In genomic region chr2:168392797-168393196, GRCh38 we compare ENCODE assay signal across 33 cellular contexts.
"Had no signal": no experiment of that assay in that cellular context is flagged by ENCODE, and none has a peak within 500 bp of the region (broad histone marks: within the 10 kb centered on the region; RNA-seq: fewer than 3 reads in every experiment).

No MANE protein-coding gene starts in this region.

- H3K36me3 ChIP-seq: adrenal gland, brain microvascular endothelial cell, breast epithelium had no signal

- H3K27me3 ChIP-seq: adrenal gland, body of pancreas, brain microvascular endothelial cell, breast epithelium had no signal

- H3K27ac ChIP-seq: adrenal gland, body of pancreas, brain microvascular endothelial cell, breast epithelium, VCaP had no signal

- ATAC-seq: activated CD8-positive, alpha-beta T cell treated with anti-CD3 and anti-CD28 coated beads for 36 hours; activated naive CD4-positive, alpha-beta T cell treated with anti-CD3 and anti-CD28 coated beads, Interleukin-2, amount 50 U/mL, for 72 hours; activated T-cell treated with anti-CD3 and anti-CD28 coated beads, Interleukin-2, amount 50 U/mL, for 4 hours; activated T-cell treated with anti-CD3 and anti-CD28 coated beads, Interleukin-2, amount 50 U/mL, for 72 hours; activated T-helper 17 cell treated with anti-CD3 and anti-CD28 coated beads, Interleukin-2, amount 50 U/mL, for 72 hours; body of pancreas had no signal

- H3K4me1 ChIP-seq: adrenal gland, body of pancreas, breast epithelium had no signal

- H3K4me3 ChIP-seq: adrenal gland, body of pancreas, breast epithelium had no signal

- FAIRE-seq: astrocyte, TTC549 had no signal

- H3K9me3 ChIP-seq: adrenal gland, body of pancreas, breast epithelium had no signal

- DNase-seq: activated B cell treated with CpG ODN at 0.5 μM for 24 hours; activated CD4-positive, alpha-beta memory T cell treated with anti-CD3 and anti-CD28 coated beads for 36 hours; activated CD4-positive, alpha-beta T cell treated with anti-CD3 and anti-CD28 coated beads for 4 hours; activated CD4-positive, alpha-beta T cell treated with anti-CD3 and anti-CD28 coated beads, Interleukin-2, amount 10 ng/mL, durations not matched to agents 24 days and 14 days; activated CD4-positive, alpha-beta T cell treated with anti-CD3 and anti-CD28 coated beads, Interleukin-2, amount 50 U/mL, for 1 hour; activated CD4-positive, alpha-beta T cell treated with anti-CD3 and anti-CD28 coated beads, Interleukin-2, amount 50 U/mL, for 4 hours; activated CD4-positive, CD25-positive, alpha-beta regulatory T cell treated with anti-CD3 and anti-CD28 coated beads, Interleukin-2, amount 50 U/mL, for 72 hours; activated CD8-positive, alpha-beta memory T cell treated with anti-CD3 and anti-CD28 coated beads, Interleukin-2, amount 50 U/mL, for 4 hours; activated CD8-positive, alpha-beta T cell treated with anti-CD3 and anti-CD28 coated beads for 36 hours; activated effector memory CD4-positive, alpha-beta T cell treated with anti-CD3 and anti-CD28 coated beads, Interleukin-2, amount 50 U/mL, for 16 hours; activated gamma-delta T cell treated with Interleukin-2 at 50 U/mL for 16 hours; activated naive CD4-positive, alpha-beta T cell; activated naive CD4-positive, alpha-beta T cell treated with anti-CD3 and anti-CD28 coated beads for 36 hours; activated naive CD4-positive, alpha-beta T cell treated with anti-CD3 and anti-CD28 coated beads, Interleukin-2, amount 50 U/mL, for 16 hours; activated naive CD8-positive, alpha-beta T cell treated with anti-CD3 and anti-CD28 coated beads for 36 hours; activated T-cell treated with anti-CD3 and anti-CD28 coated beads for 4 hours; activated T-cell treated with anti-CD3 and anti-CD28 coated beads, Interleukin-2, amount 50 U/mL, for 1 hour; activated T-cell treated with anti-CD3 and anti-CD28 coated beads, Interleukin-2, amount 50 U/mL, for 4 hours; activated T-cell treated with anti-CD3 and anti-CD28 coated beads, Interleukin-2, amount 50 U/mL, for 72 hours; adrenal gland; amniotic stem cell; aorta; body of pancreas; brain microvascular endothelial cell; central memory CD4-positive, alpha-beta T cell; T-helper 2 cell; T-helper 9 cell had no signal
